ENCODE assay signal across 8 cellular contexts in genomic region chr16:10521681-10522274, GRCh38. TPM values are rescaled to one million over a fixed set of nuclear protein-coding genes. Genes with fewer than 3 reads are reported as not detected.
DNase-seq lines count a peak whose midpoint lies in the region; ATAC-seq and TF ChIP-seq lines count a peak whose summit lies in the region.

No MANE protein-coding gene starts in this region.

- DNase-seq in activated naive CD4-positive, alpha-beta T cell treated with Interleukin-2 at 50 U/mL for 16 hours: peak; percentile 18
- no peak for DNase-seq in activated naive CD4-positive, alpha-beta T cell (lab: John Stamatoyannopoulos, UW)
- peak; percentile 70 for DNase-seq in NCI-H1694 treated with DMSO at 0.1 percent for 48 hours (lab: John Stamatoyannopoulos, UW)
- DNase-seq in UCSD-AML1 (lab: John Stamatoyannopoulos, UW; ENCODE audit: unreplicated experiment): peak; percentile 26
- no peak for DNase-seq in chondrocyte (ENCODE audit: low spot score)
- peak in 1 of 2 donors; percentile 59 for DNase-seq in left lung
- peak; percentile 24 for DNase-seq in stimulated activated naive B cell treated with anti-CD40 and anti-IgM and Interleukin-4, amounts not matched to agents 10 μg/mL and 1 μg/mL and 100 μg/mL, for 72 hours

- H3K9me3 ChIP-seq in left lung: no peaks in the 10 kb centered on the region

- no peaks in the 10 kb centered on the region for H3K4me1 Mint-ChIP-seq in chondrocyte (ENCODE audit: low read depth)
- H3K4me1 Mint-ChIP-seq in stimulated activated naive B cell treated with anti-CD40 and anti-IgM and Interleukin-4, amounts not matched to agents 10 μg/mL and 1 μg/mL and 100 μg/mL, for 72 hours: peaks cover 0 to 6% of the 10 kb centered on the region in 2 donors

- H3K27ac Mint-ChIP-seq in chondrocyte (ENCODE audit: unreplicated experiment): no peak overlapping the region
- no peak overlapping the region for H3K27ac Mint-ChIP-seq in stimulated activated naive B cell treated with anti-CD40 and anti-IgM and Interleukin-4, amounts not matched to agents 10 μg/mL and 1 μg/mL and 100 μg/mL, for 72 hours

- TF ChIP-seq CTCF in chondrocyte (IDR thresholded peaks at IDR 0.05) (peak; percentile 87), left lung (IDR thresholded peaks at IDR 0.05) (peak; percentile 73 to 93)

- no peaks in the 10 kb centered on the region for H3K9me3 Mint-ChIP-seq in chondrocyte (ENCODE audit: low read depth)
- no peaks in the 10 kb centered on the region for H3K9me3 Mint-ChIP-seq in stimulated activated naive B cell treated with anti-CD40 and anti-IgM and Interleukin-4, amounts not matched to agents 10 μg/mL and 1 μg/mL and 100 μg/mL, for 72 hours

- no peaks in the 10 kb centered on the region for H3K36me3 Mint-ChIP-seq in chondrocyte (ENCODE audit: low read depth)
- H3K36me3 Mint-ChIP-seq in stimulated activated naive B cell treated with anti-CD40 and anti-IgM and Interleukin-4, amounts not matched to agents 10 μg/mL and 1 μg/mL and 100 μg/mL, for 72 hours: no peaks in the 10 kb centered on the region

- peaks cover 0 to 11% of the 10 kb centered on the region in 2 donors for H3K4me1 ChIP-seq in left lung

- H3K4me3 Mint-ChIP-seq in chondrocyte (ENCODE audit: unreplicated experiment): no peak overlapping the region
- no peak overlapping the region for H3K4me3 Mint-ChIP-seq in stimulated activated naive B cell treated with anti-CD40 and anti-IgM and Interleukin-4, amounts not matched to agents 10 μg/mL and 1 μg/mL and 100 μg/mL, for 72 hours

- peaks cover 0 to 22% of the 10 kb centered on the region in 2 donors for H3K36me3 ChIP-seq in left lung

- no peak overlapping the region for H3K27ac ChIP-seq in left lung

- H3K4me3 ChIP-seq in left lung: no peak overlapping the region

- H3K27me3 ChIP-seq in left lung: no peaks in the 10 kb centered on the region

- ATAC-seq in left lung: peak; percentile 93
- ATAC-seq in stimulated activated naive B cell treated with anti-CD40 and anti-IgM and Interleukin-4, amounts not matched to agents 10 μg/mL and 1 μg/mL and 100 μg/mL, for 72 hours (replicated peaks): peak; percentile 69 to 78
- ATAC-seq in GM18519 (IDR thresholded peaks at IDR 0.05; ENCODE audit: low FRiP score, unreplicated experiment): no peak

- intact Hi-C loops in left lung (cut with DNase I): loop anchor here in 1 of 2 donors (5.0 kb wide), 1 partner anchor 216 kb away; no protein-coding TSS in a partner anchor

- H3K27me3 Mint-ChIP-seq in chondrocyte (ENCODE audit: low read depth): no peaks in the 10 kb centered on the region
- H3K27me3 Mint-ChIP-seq in stimulated activated naive B cell treated with anti-CD40 and anti-IgM and Interleukin-4, amounts not matched to agents 10 μg/mL and 1 μg/mL and 100 μg/mL, for 72 hours: no peaks in the 10 kb centered on the region

RNA-seq across cellular contexts. Expression of gene EMP2, which starts 58.6 kb away (rescaled TPM):
- total RNA-seq in chondrocyte (8.1 to 14.6 TPM (median 11.9 TPM) in 3 replicates), left lung (100 to 1,000 TPM; 263 to 487 TPM)

Comparison
In these comparisons a context has a peak if more than half of its experiments do, and no peak if none do; other contexts are left out.
1. DNase-seq: peak in activated naive CD4-positive, alpha-beta T cell treated with Interleukin-2 at 50 U/mL for 16 hours (single experiment), NCI-H1694 treated with DMSO at 0.1 percent for 48 hours (single experiment), UCSD-AML1 (single experiment) and stimulated activated naive B cell treated with anti-CD40 and anti-IgM and Interleukin-4, amounts not matched to agents 10 μg/mL and 1 μg/mL and 100 μg/mL, for 72 hours (single experiment); none in activated naive CD4-positive, alpha-beta T cell (0 of 4) and chondrocyte (single experiment).
2. RNA of gene EMP2, which starts 58.6 kb away (total RNA-seq): 263 to 487 TPM in left lung; 8.1 to 14.6 TPM in chondrocyte; every median in the first group is over 10 times any median in the second.